Comparison of ENCODE assay signal across 10 cellular contexts in genomic region chr1:9728451-9729295, GRCh38.
A peak's percentile ranks its signal among the peaks of the same experiment; 100 is the strongest.
DNase-seq lines count a peak whose midpoint lies in the region; TF ChIP-seq lines count a peak whose summit lies in the region.
"Had no signal": no experiment of that assay in that cellular context is flagged by ENCODE, and none has a peak within 500 bp of the region (broad histone marks: within the 10 kb centered on the region; RNA-seq: fewer than 3 reads in every experiment).

No MANE protein-coding gene starts in this region.

- H3K9me3 ChIP-seq in HEK293 (ENCODE audit: control insufficient read depth, insufficient read depth, low read depth, low read length), result no peaks in the 10 kb centered on the region

- H3K27ac ChIP-seq in HEK293 (ENCODE audit: extremely low read depth, low read depth, low read length), result no peak overlapping the region

- H3K36me3 Mint-ChIP-seq in activated CD4-positive, alpha-beta memory T cell treated with anti-CD3 and anti-CD28 coated beads, Interleukin-2, amount 10 ng/mL, durations not matched to agents 7 days and 5 days (ENCODE audit: low read depth), result peaks cover 84% of the 10 kb centered on the region
- H3K36me3 Mint-ChIP-seq in osteocyte (ENCODE audit: unreplicated experiment), result peaks cover 49% of the 10 kb centered on the region

- peaks cover 70% of the 10 kb centered on the region for H3K4me1 Mint-ChIP-seq in activated CD4-positive, alpha-beta memory T cell treated with anti-CD3 and anti-CD28 coated beads, Interleukin-2, amount 10 ng/mL, durations not matched to agents 7 days and 5 days
- no peaks in the 10 kb centered on the region for H3K4me1 Mint-ChIP-seq in osteocyte (ENCODE audit: unreplicated experiment)

- H3K4me1 ChIP-seq in HEK293 (ENCODE audit: control insufficient read depth, insufficient read depth, low read length), result no peaks in the 10 kb centered on the region

- peak overlapping the region; percentile 55 for H3K4me3 Mint-ChIP-seq in activated CD4-positive, alpha-beta memory T cell treated with anti-CD3 and anti-CD28 coated beads, Interleukin-2, amount 10 ng/mL, durations not matched to agents 7 days and 5 days
- H3K4me3 Mint-ChIP-seq in osteocyte (ENCODE audit: unreplicated experiment), result no peak overlapping the region

- POLR2A ChIA-PET in HEK293 (lab: Yijun Ruan, JAX), result no interaction called here
- POLR2A ChIA-PET in activated CD4-positive, alpha-beta memory T cell treated with anti-CD3 and anti-CD28 coated beads, Interleukin-2, amount 10 ng/mL, durations not matched to agents 7 days and 5 days (lab: Charles Lee), result interaction anchor here (0.8 to 9.6 kb wide), 5 partner anchors 10 to 100 kb away, joined by 4 to 101 read pairs (median 10); no protein-coding TSS in a partner anchor

- peak overlapping the region; percentile 95 for H3K27ac Mint-ChIP-seq in activated CD4-positive, alpha-beta memory T cell treated with anti-CD3 and anti-CD28 coated beads, Interleukin-2, amount 10 ng/mL, durations not matched to agents 7 days and 5 days
- no peak overlapping the region for H3K27ac Mint-ChIP-seq in osteocyte (ENCODE audit: unreplicated experiment)

- no peaks in the 10 kb centered on the region for H3K9me3 Mint-ChIP-seq in activated CD4-positive, alpha-beta memory T cell treated with anti-CD3 and anti-CD28 coated beads, Interleukin-2, amount 10 ng/mL, durations not matched to agents 7 days and 5 days
- no peaks in the 10 kb centered on the region for H3K9me3 Mint-ChIP-seq in osteocyte (ENCODE audit: unreplicated experiment)

- CTCF ChIA-PET in HEK293 (lab: Yijun Ruan, JAX), result interaction anchor here (0.6 kb wide), 1 partner anchor 22 kb away, joined by 4 read pairs; no protein-coding TSS in a partner anchor
- CTCF ChIA-PET in activated CD4-positive, alpha-beta memory T cell treated with anti-CD3 and anti-CD28 coated beads, Interleukin-2, amount 10 ng/mL, durations not matched to agents 7 days and 5 days (lab: Charles Lee), result interaction anchor here (1.3 to 1.7 kb wide), 3 partner anchors 14 to 139 kb away, joined by 3 to 4 read pairs (median 4); no protein-coding TSS in a partner anchor

- DNase-seq in activated CD4-positive, alpha-beta memory T cell treated with anti-CD3 and anti-CD28 coated beads, Interleukin-2, amount 10 ng/mL, durations not matched to agents 7 days and 5 days, result peak; percentile 64
- DNase-seq in cerebellum (ENCODE audit: low spot score) (peak; percentile 29), osteocyte (ENCODE audit: extremely low spot score, unreplicated experiment) (no peak), dedifferentiated amniotic fluid mesenchymal stem cell (ENCODE audit: extremely low spot score) (no peak), HuH-7.5 (ENCODE audit: low spot score) (no peak), NAMALWA (ENCODE audit: low spot score) (no peak)
- DNase-seq in stimulated activated CD4-positive, alpha-beta T cell treated with anti-CD3 and anti-CD28 coated beads, Interleukin-4, amount 100 ng/mL, for 1 hour, result peak; percentile 70
- DNase-seq: DMS79, Karpas-422 had no signal

- no peak for TF ChIP-seq CTCF in HEK293 (tag by site-specific recombination; IDR thresholded peaks at IDR 0.05)
- no peak for TF ChIP-seq CTCF in osteocyte (IDR thresholded peaks at IDR 0.05)

- peaks cover 8 to 80% of the 10 kb centered on the region in 2 experiments for H3K36me3 ChIP-seq in HEK293 (ENCODE audit: control insufficient read depth in 2 of 2, insufficient read depth in 1 of 2, low read length in 2 of 2)

- no peaks in the 10 kb centered on the region for H3K27me3 Mint-ChIP-seq in activated CD4-positive, alpha-beta memory T cell treated with anti-CD3 and anti-CD28 coated beads, Interleukin-2, amount 10 ng/mL, durations not matched to agents 7 days and 5 days
- no peaks in the 10 kb centered on the region for H3K27me3 Mint-ChIP-seq in osteocyte (ENCODE audit: unreplicated experiment)

- no peak overlapping the region for H3K4me3 ChIP-seq in HEK293 (ENCODE audit: low read depth, low read length)

TF ChIP-seq in HEK293, 187 proteins besides CTCF, POLR2A, EP300 and RAD21:
- TF ChIP-seq OSR2 (tag by site-specific recombination; IDR thresholded peaks at IDR 0.05) (no peak), ZIC2 (tag by site-specific recombination; IDR thresholded peaks at IDR 0.05) (peak; percentile 38), ZNF660 (tag by site-specific recombination; IDR thresholded peaks at IDR 0.05) (peak; percentile 63; the same call in 1 of the 2 replicates)

Comparison
In these comparisons a context has a peak if more than half of its experiments do, and no peak if none do; other contexts are left out.
1. DNase-seq: peak in activated CD4-positive, alpha-beta memory T cell treated with anti-CD3 and anti-CD28 coated beads, Interleukin-2, amount 10 ng/mL, durations not matched to agents 7 days and 5 days (single experiment), cerebellum (single experiment) and stimulated activated CD4-positive, alpha-beta T cell treated with anti-CD3 and anti-CD28 coated beads, Interleukin-4, amount 100 ng/mL, for 1 hour (single experiment); none in osteocyte (single experiment), dedifferentiated amniotic fluid mesenchymal stem cell (single experiment), HuH-7.5 (single experiment) and NAMALWA (single experiment).